In genomic region chr19:47229674-47230121, GRCh38 we compare ENCODE assay signal across 8 cellular contexts. TPM values are rescaled to one million over a fixed set of nuclear protein-coding genes. Genes with fewer than 3 reads are reported as not detected.
DNase-seq lines count a peak whose midpoint lies in the region; ATAC-seq and TF ChIP-seq lines count a peak whose summit lies in the region.

No MANE protein-coding gene starts in this region.

- H3K4me1 Mint-ChIP-seq in activated CD4-positive, alpha-beta memory T cell treated with anti-CD3 and anti-CD28 coated beads, Interleukin-2, amount 10 ng/mL, durations not matched to agents 7 days and 5 days, result peaks cover 35% of the 10 kb centered on the region
- peaks cover 27% of the 10 kb centered on the region for H3K4me1 Mint-ChIP-seq in WTC11

- no peaks in the 10 kb centered on the region for H3K27me3 ChIP-seq in heart left ventricle
- H3K27me3 ChIP-seq in uterus, result no peaks in the 10 kb centered on the region

- POLR2A ChIA-PET in activated CD4-positive, alpha-beta memory T cell treated with anti-CD3 and anti-CD28 coated beads, Interleukin-2, amount 10 ng/mL, durations not matched to agents 7 days and 5 days (lab: Charles Lee), result interaction anchor here (0.7 to 6.7 kb wide), 3 partner anchors 10 to 27 kb away, joined by 4 to 110 read pairs (median 5); partner anchors contain the start of gene CCDC9
- POLR2A ChIA-PET in WTC11 (lab: Charles Lee), result interaction anchor here (1.0 to 1.1 kb wide), 2 partner anchors 11 to 14 kb away, joined by 3 read pairs; no protein-coding TSS in a partner anchor

- H3K27ac ChIP-seq in heart left ventricle, result peak overlapping the region in 11 of 12 donors; percentile 61 to 100 (median 99)
- H3K27ac ChIP-seq in uterus, result peak overlapping the region; percentile 98 to 99

- H3K27me3 Mint-ChIP-seq in activated CD4-positive, alpha-beta memory T cell treated with anti-CD3 and anti-CD28 coated beads, Interleukin-2, amount 10 ng/mL, durations not matched to agents 7 days and 5 days, result no peaks in the 10 kb centered on the region
- H3K27me3 Mint-ChIP-seq in WTC11 (ENCODE audit: low read depth), result no peaks in the 10 kb centered on the region; the same call in 1 of the 2 replicates

- DNase-seq in heart left ventricle (no peak), Right ventricle myocardium superior (no peak), islet precursor cell (peak; percentile 65), uterus (no peak), WTC11 (ENCODE audit: low spot score) (no peak)
- DNase-seq in activated CD4-positive, alpha-beta memory T cell treated with anti-CD3 and anti-CD28 coated beads, Interleukin-2, amount 10 ng/mL, durations not matched to agents 7 days and 5 days, result peak; percentile 32
- no peak for DNase-seq in stimulated activated naive CD4-positive, alpha-beta T cell treated with Interleukin-2 at 50 U/mL for 16 hours (lab: John Stamatoyannopoulos, UW)

- H3K9me3 ChIP-seq in heart left ventricle (no peaks in the 10 kb centered on the region), uterus (no peaks in the 10 kb centered on the region)

- intact Hi-C loops in heart left ventricle (cut with DNase I), result loop anchor here in 2 of 10 donors (2.0 to 5.0 kb wide), 2 partner anchors 15 to 72 kb away; no protein-coding TSS in a partner anchor
- intact Hi-C loops in Right ventricle myocardium superior (cut with DNase I), result no loop called here
- intact Hi-C loops in uterus (cut with DNase I; ENCODE audit: low total_unique reads), result no loop called here

- TF ChIP-seq CTCF in heart left ventricle (IDR thresholded peaks at IDR 0.05), result no peak
- no peak for TF ChIP-seq CTCF in uterus (IDR thresholded peaks at IDR 0.05)
- no peak for TF ChIP-seq CTCF in WTC11 (IDR thresholded peaks at IDR 0.05)

- no peaks in the 10 kb centered on the region for H3K9me3 Mint-ChIP-seq in activated CD4-positive, alpha-beta memory T cell treated with anti-CD3 and anti-CD28 coated beads, Interleukin-2, amount 10 ng/mL, durations not matched to agents 7 days and 5 days
- no peaks in the 10 kb centered on the region for H3K9me3 Mint-ChIP-seq in WTC11

- peak overlapping the region; percentile 72 to 99 (median 96) for H3K4me3 ChIP-seq in heart left ventricle
- H3K4me3 ChIP-seq in uterus, result peak overlapping the region; percentile 55 to 100

- no peak overlapping the region for H3K4me3 Mint-ChIP-seq in activated CD4-positive, alpha-beta memory T cell treated with anti-CD3 and anti-CD28 coated beads, Interleukin-2, amount 10 ng/mL, durations not matched to agents 7 days and 5 days
- H3K4me3 Mint-ChIP-seq in WTC11, result no peak overlapping the region

- 5 to 11% (median 6%) methylated on average over 11 of the region's 11 CpGs for WGBS in heart left ventricle, 4 donors

- H3K4me1 ChIP-seq in heart left ventricle, result peaks cover 0 to 67% (median 36%) of the 10 kb centered on the region in 12 donors
- peaks cover 0 to 5% of the 10 kb centered on the region in 2 donors for H3K4me1 ChIP-seq in uterus

- ATAC-seq in heart left ventricle (no peak), Right ventricle myocardium superior (ENCODE audit: poor library complexity) (no peak), HG02642 (IDR thresholded peaks at IDR 0.05; ENCODE audit: poor library complexity, unreplicated experiment) (no peak), WTC11 (no peak)

- H3K36me3 Mint-ChIP-seq in activated CD4-positive, alpha-beta memory T cell treated with anti-CD3 and anti-CD28 coated beads, Interleukin-2, amount 10 ng/mL, durations not matched to agents 7 days and 5 days (ENCODE audit: low read depth), result peaks cover 7% of the 10 kb centered on the region
- H3K36me3 Mint-ChIP-seq in WTC11, result peaks cover 5% of the 10 kb centered on the region

- H3K27ac Mint-ChIP-seq in activated CD4-positive, alpha-beta memory T cell treated with anti-CD3 and anti-CD28 coated beads, Interleukin-2, amount 10 ng/mL, durations not matched to agents 7 days and 5 days, result no peak overlapping the region
- no peak overlapping the region for H3K27ac Mint-ChIP-seq in WTC11

- H3K36me3 ChIP-seq in heart left ventricle (peaks cover 0 to 10% (median 0%) of the 10 kb centered on the region in 9 donors), uterus (no peaks in the 10 kb centered on the region)

- TF ChIP-seq POLR2A in heart left ventricle (IDR thresholded peaks at IDR 0.05) (no peak), uterus (IDR thresholded peaks at IDR 0.05) (no peak)

- CTCF ChIA-PET in activated CD4-positive, alpha-beta memory T cell treated with anti-CD3 and anti-CD28 coated beads, Interleukin-2, amount 10 ng/mL, durations not matched to agents 7 days and 5 days (lab: Charles Lee), result interaction anchor here (1.8 to 8.9 kb wide), 2 partner anchors 15 to 19 kb away, joined by 4 to 134 read pairs; no protein-coding TSS in a partner anchor
- CTCF ChIA-PET in WTC11 (lab: Charles Lee), result interaction anchor here (7.4 to 9.0 kb wide), 2 partner anchors 16 to 19 kb away, joined by 79 to 136 read pairs; no protein-coding TSS in a partner anchor

TF ChIP-seq in WTC11, 78 proteins besides CTCF, POLR2A, EP300 and RAD21 (continues in another document):
- TF ChIP-seq HMGXB4 (CRISPR knock-in tag; IDR thresholded peaks at IDR 0.05) (no peak), ZNF317 (CRISPR knock-in tag; IDR thresholded peaks at IDR 0.05; ENCODE audit: borderline replicate concordance, low read depth) (no peak), ZNF512 (CRISPR knock-in tag; IDR thresholded peaks at IDR 0.05; ENCODE audit: borderline replicate concordance) (no peak), ATF3 (CRISPR knock-in tag; conservative IDR thresholded peaks at IDR 0.05) (no peak), ESRRA (CRISPR knock-in tag; IDR thresholded peaks at IDR 0.05; ENCODE audit: borderline replicate concordance) (no peak), TEAD4 (CRISPR knock-in tag; IDR thresholded peaks at IDR 0.05) (no peak), PREB (CRISPR knock-in tag; IDR thresholded peaks at IDR 0.05; ENCODE audit: borderline replicate concordance) (no peak), ATF1 (CRISPR knock-in tag; IDR thresholded peaks at IDR 0.05) (no peak), GTF2I (CRISPR knock-in tag; conservative IDR thresholded peaks at IDR 0.05) (no peak), ZNF121 (CRISPR knock-in tag; IDR thresholded peaks at IDR 0.05) (no peak)

RNA-seq across cellular contexts. Expression of gene BBC3, which starts 1.3 kb away (rescaled TPM):
- 1 to 10 TPM; 1.9 to 5.4 (median 4.6) TPM for total RNA-seq in heart left ventricle
- polyA plus RNA-seq in heart left ventricle, result 1 to 10 TPM; 3.8 to 5.0 TPM
- total RNA-seq in Right ventricle myocardium superior, result 3.8 TPM
- total RNA-seq in activated CD4-positive, alpha-beta memory T cell treated with anti-CD3 and anti-CD28 coated beads, Interleukin-2, amount 10 ng/mL, durations not matched to agents 7 days and 5 days, result 10 to 100 TPM; 17.3 to 19.0 TPM
- 10 to 100 TPM in 1 of 4 donors, 1 to 10 TPM in 3; 3.2 to 11.1 (median 4.8) TPM for total RNA-seq in uterus
- total RNA-seq in WTC11 (2021), result 29.4 to 49.5 TPM (median 32.2 TPM) in 3 replicates

RNA-seq across cellular contexts. Expression of gene CCDC9, which starts 26.6 kb away (rescaled TPM):
- total RNA-seq in heart left ventricle (10 to 100 TPM in 8 of 9 donors, 1 to 10 TPM in 1; 6.7 to 23.8 (median 14.9) TPM), Right ventricle myocardium superior (16.3 TPM), uterus (10 to 100 TPM in 2 of 4 donors, 1 to 10 TPM in 2; 2.6 to 45.4 (median 8.1) TPM), WTC11 (2021) (30.4 to 37.7 TPM (median 33.0 TPM) in 3 replicates)
- 10 to 100 TPM; 29.5 to 33.3 TPM for polyA plus RNA-seq in heart left ventricle
- 10 to 100 TPM; 29.9 to 30.2 TPM for total RNA-seq in activated CD4-positive, alpha-beta memory T cell treated with anti-CD3 and anti-CD28 coated beads, Interleukin-2, amount 10 ng/mL, durations not matched to agents 7 days and 5 days

RNA-seq across cellular contexts. Expression of gene INAFM1, which starts 45.0 kb away (rescaled TPM):
- 10 to 100 TPM in 5 of 9 donors, 1 to 10 TPM in 4; 4.8 to 14.0 (median 10.3) TPM for total RNA-seq in heart left ventricle
- 1 to 10 TPM; 7.4 to 8.3 TPM for polyA plus RNA-seq in heart left ventricle
- 10.4 TPM for total RNA-seq in Right ventricle myocardium superior
- total RNA-seq in activated CD4-positive, alpha-beta memory T cell treated with anti-CD3 and anti-CD28 coated beads, Interleukin-2, amount 10 ng/mL, durations not matched to agents 7 days and 5 days, result 10 to 100 TPM; 12.6 to 13.9 TPM
- 10 to 100 TPM in 2 of 4 donors, 1 to 10 TPM in 2; 2.8 to 39.5 (median 13.5) TPM for total RNA-seq in uterus
- 7.0 to 8.1 TPM (median 7.3 TPM) in 3 replicates for total RNA-seq in WTC11 (2021)

Comparison
In these comparisons a context has a peak if more than half of its experiments do, and no peak if none do; other contexts are left out.
1. DNase-seq: peak in activated CD4-positive, alpha-beta memory T cell treated with anti-CD3 and anti-CD28 coated beads, Interleukin-2, amount 10 ng/mL, durations not matched to agents 7 days and 5 days (single experiment) and islet precursor cell (single experiment); none in heart left ventricle (0 of 5), Right ventricle myocardium superior (single experiment), uterus (0 of 2), stimulated activated naive CD4-positive, alpha-beta T cell treated with Interleukin-2 at 50 U/mL for 16 hours (single experiment) and WTC11 (single experiment).